ENCODE assay signal across 9 cellular contexts in genomic region chr19:54825331-54825730, GRCh38. TPM values are rescaled to one million over a fixed set of nuclear protein-coding genes. Genes with fewer than 3 reads are reported as not detected.
"Had no signal": no experiment of that assay in that cellular context is flagged by ENCODE, and none has a peak within 500 bp of the region (broad histone marks: within the 10 kb centered on the region; RNA-seq: fewer than 3 reads in every experiment).

No MANE protein-coding gene starts in this region.

RNA-seq across cellular contexts. Expression of gene KIR2DS4, which starts 7.1 kb away (rescaled TPM):
- total RNA-seq: activated CD4-positive, alpha-beta memory T cell treated with anti-CD3 and anti-CD28 coated beads, Interleukin-2, amount 10 ng/mL, durations not matched to agents 7 days and 5 days; bronchial epithelial cell; cerebellum; OCI-LY7; PC-9; SK-MEL-5; T-helper 17 cell had no signal

RNA-seq across cellular contexts. Expression of gene KIR3DL1, which starts 9.1 kb away (rescaled TPM):
- total RNA-seq: bronchial epithelial cell, cerebellum, OCI-LY7, PC-9, SK-MEL-5, T-helper 17 cell had no signal

RNA-seq across cellular contexts. Expression of gene KIR2DL4, which starts 21.9 kb away (rescaled TPM):
- total RNA-seq: activated CD4-positive, alpha-beta memory T cell treated with anti-CD3 and anti-CD28 coated beads, Interleukin-2, amount 10 ng/mL, durations not matched to agents 7 days and 5 days; bronchial epithelial cell; cerebellum; OCI-LY7; PC-9; SK-MEL-5; T-helper 17 cell had no signal
- polyA plus RNA-seq: IgD-negative memory B cell had no signal

RNA-seq across cellular contexts. Expression of gene KIR3DL2, which starts 24.9 kb away (rescaled TPM):
- total RNA-seq: bronchial epithelial cell, cerebellum, OCI-LY7, PC-9, SK-MEL-5 had no signal

RNA-seq across cellular contexts. Expression of gene FCAR, which starts 48.7 kb away (rescaled TPM):
- total RNA-seq: activated CD4-positive, alpha-beta memory T cell treated with anti-CD3 and anti-CD28 coated beads, Interleukin-2, amount 10 ng/mL, durations not matched to agents 7 days and 5 days; activated CD8-positive, alpha-beta memory T cell treated with anti-CD3 and anti-CD28 coated beads, Interleukin-2, amount 10 ng/mL, durations not matched to agents 7 days and 5 days; bronchial epithelial cell; OCI-LY7; PC-9; SK-MEL-5 had no signal
